In the genomic region with DNA sequence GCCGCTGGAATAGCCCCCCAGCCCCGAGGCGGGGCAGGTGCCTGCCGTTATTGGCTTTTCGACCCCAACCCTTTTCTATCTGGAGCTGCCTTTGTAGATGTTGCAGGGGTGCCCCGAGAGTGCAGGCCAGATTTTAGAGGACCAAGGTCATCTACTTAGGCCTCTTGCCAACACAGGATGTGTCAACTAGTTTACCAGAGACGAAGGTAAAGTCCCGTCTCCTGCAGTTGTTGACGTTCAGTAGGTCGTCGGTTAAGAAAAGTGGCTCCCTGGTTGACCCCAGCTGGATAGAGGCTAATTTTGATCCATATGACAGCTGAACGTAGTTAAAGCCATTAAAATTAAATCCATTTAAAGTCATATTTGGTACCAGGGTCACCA, we compare ENCODE assay signal across 9 cellular contexts. TPM values are rescaled to one million over a fixed set of nuclear protein-coding genes. Genes with fewer than 3 reads are reported as not detected.
A peak's percentile ranks its signal among the peaks of the same experiment; 100 is the strongest.
DNase-seq lines count a peak whose midpoint lies in the region; ATAC-seq, FAIRE-seq and TF ChIP-seq lines count a peak whose summit lies in the region.
"Had no signal": no experiment of that assay in that cellular context is flagged by ENCODE, and none has a peak within 500 bp of the region (broad histone marks: within the 10 kb centered on the region; RNA-seq: fewer than 3 reads in every experiment).

No MANE protein-coding gene starts in this region.

- H3K36me3 ChIP-seq in adrenal gland (replicated peaks in 1 of 2) (no peaks in the 10 kb centered on the region), spleen (no peaks in the 10 kb centered on the region)

- TF ChIP-seq POLR2A in adrenal gland (IDR thresholded peaks at IDR 0.05): no peak
- no peak for TF ChIP-seq POLR2A in spleen (IDR thresholded peaks at IDR 0.05)

- H3K27ac ChIP-seq in CD4-positive, alpha-beta T cell (ENCODE audit: low read depth, low read length): peak overlapping the region; percentile 39
- peak overlapping the region; percentile 60 to 100 (median 99) for H3K27ac ChIP-seq in adrenal gland
- H3K27ac ChIP-seq in spleen: peak overlapping the region; percentile 92 to 99 (median 97)

- H3K4me3 ChIP-seq in adrenal gland (peak overlapping the region; percentile 59 to 90 (median 70)), iPS-11a (ENCODE audit: low read depth, low read length) (peak overlapping the region; percentile 49), spleen (peak overlapping the region; percentile 52 to 99 (median 92))

- H3K36me3 Mint-ChIP-seq in CD4-positive, alpha-beta T cell (ENCODE audit: low read depth): peaks cover 9% of the 10 kb centered on the region

- FAIRE-seq in GM19239 (lab: Jason Lieb, UNC): peak; percentile 76
- FAIRE-seq: TTC549 had no signal

- H3K4me1 Mint-ChIP-seq in CD4-positive, alpha-beta T cell (ENCODE audit: low read depth): peaks cover 41% of the 10 kb centered on the region

- H3K27me3 Mint-ChIP-seq in CD4-positive, alpha-beta T cell: no peaks in the 10 kb centered on the region

- H3K27me3 ChIP-seq in CD4-positive, alpha-beta T cell (ENCODE audit: control insufficient read depth, insufficient read depth, low read length): no peaks in the 10 kb centered on the region
- no peaks in the 10 kb centered on the region for H3K27me3 ChIP-seq in adrenal gland
- H3K27me3 ChIP-seq in spleen (replicated peaks in 1 of 7): no peaks in the 10 kb centered on the region

- no peaks in the 10 kb centered on the region for H3K9me3 Mint-ChIP-seq in CD4-positive, alpha-beta T cell

- 2 to 5% (median 3%) methylated on average over 11 to 12 of the region's 12 CpGs for WGBS in adrenal gland, 4 donors
- WGBS in spleen, 5 donors: 8 to 11% (median 8%) methylated on average over 11 to 12 of the region's 12 CpGs

- CTCF ChIA-PET in CD4-positive, alpha-beta T cell (lab: Charles Lee): interaction anchor here (1.6 kb wide), 1 partner anchor 77 kb away, joined by 3 read pairs; no protein-coding TSS in a partner anchor

- POLR2A ChIA-PET in CD4-positive, alpha-beta T cell (lab: Charles Lee): interaction anchor here (0.9 to 1.3 kb wide), 2 partner anchors 29 to 483 kb away, joined by 3 to 5 read pairs; no protein-coding TSS in a partner anchor

- no peaks in the 10 kb centered on the region for H3K9me3 ChIP-seq in CD4-positive, alpha-beta T cell (ENCODE audit: control insufficient read depth, low read length)
- H3K9me3 ChIP-seq in adrenal gland (replicated peaks in 1 of 3) (no peaks in the 10 kb centered on the region), spleen (no peaks in the 10 kb centered on the region)

- intact Hi-C loops in CD4-positive, alpha-beta T cell (cut with DNase I, micrococcal nuclease): loop anchor here (5.0 kb wide), 2 partner anchors 482 to 643 kb away; no protein-coding TSS in a partner anchor
- intact Hi-C loops in adrenal gland (cut with DNase I): loop anchor here in 1 of 2 donors (10.0 kb wide), 1 partner anchor 95 kb away; no protein-coding TSS in a partner anchor
- intact Hi-C loops in spleen (cut with DNase I; ENCODE audit: low total_unique reads): no loop called here

- peak overlapping the region; percentile 90 for H3K4me3 Mint-ChIP-seq in CD4-positive, alpha-beta T cell

- TF ChIP-seq CTCF in CD4-positive, alpha-beta T cell (IDR thresholded peaks at IDR 0.05): no peak
- no peak for TF ChIP-seq CTCF in adrenal gland (IDR thresholded peaks at IDR 0.05)
- TF ChIP-seq CTCF in spleen (IDR thresholded peaks at IDR 0.05 in 8 of 11, conservative IDR thresholded peaks at IDR 0.05 in 3 of 11): peak in 1 of 11 experiments; percentile 4
- no peak for TF ChIP-seq CTCF in omental fat pad (IDR thresholded peaks at IDR 0.05)

- no peak for DNase-seq in CD4-positive, alpha-beta T cell
- peak; percentile 3 for DNase-seq in GM19239 (ENCODE audit: insufficient read length, low spot score)
- DNase-seq in HPDE6-E6E7 (ENCODE audit: extremely low spot score): peak; percentile 8
- DNase-seq in adrenal gland: peak in 4 of 7 donors; percentile 49 to 75 (median 58)
- no peak for DNase-seq in spleen
- no peak for DNase-seq in omental fat pad (ENCODE audit: low spot score)

- ATAC-seq in CD4-positive, alpha-beta T cell (ENCODE audit: poor library complexity): no peak
- ATAC-seq in GM18502 (IDR thresholded peaks at IDR 0.05; ENCODE audit: poor library complexity, unreplicated experiment) (no peak), omental fat pad (ENCODE audit: low FRiP score) (no peak)

- H3K4me1 ChIP-seq in adrenal gland (replicated peaks in 1 of 2) (peaks cover 9 to 27% of the 10 kb centered on the region in 2 donors), spleen (peaks cover 11 to 48% (median 37%) of the 10 kb centered on the region in 6 donors)

- H3K27ac Mint-ChIP-seq in CD4-positive, alpha-beta T cell: peak overlapping the region; percentile 95

RNA-seq across cellular contexts. Expression of a gene that starts 0.6 kb away (rescaled TPM):
- 100 to 1,000 TPM; 124 to 126 TPM for total RNA-seq in CD4-positive, alpha-beta T cell
- 100 to 1,000 TPM in 2 of 8 donors, 10 to 100 TPM in 6; 32.5 to 114 (median 87.4) TPM for total RNA-seq in adrenal gland
- polyA plus RNA-seq in adrenal gland: 10 to 100 TPM; 19.6 to 67.4 (median 24.5) TPM
- 100 to 1,000 TPM in 5 of 7 donors, 10 to 100 TPM in 2; 89.3 to 111 (median 108) TPM for total RNA-seq in spleen
- polyA plus RNA-seq in spleen: 10 to 100 TPM; 12.2 to 15.3 (median 14.4) TPM
- 10 to 100 TPM; 54.1 to 71.6 (median 61.9) TPM for total RNA-seq in omental fat pad

Comparison
In these comparisons a context has a peak if more than half of its experiments do, and no peak if none do; other contexts are left out.
1. DNase-seq: peak in GM19239 (single experiment), HPDE6-E6E7 (single experiment) and adrenal gland (4 of 7); none in CD4-positive, alpha-beta T cell (0 of 10), spleen (single experiment) and omental fat pad (single experiment).
2. H3K27ac ChIP-seq: peak in every context shown above with its lines; median percentile 99 in adrenal gland; 97 in spleen; 39 in CD4-positive, alpha-beta T cell.
3. Peak in every context shown above with its lines, with median percentiles within 50 percentile points of each other: H3K4me3 ChIP-seq.